ENCODE assay signal across 30 cellular contexts in genomic region chr2:88443353-88443938, GRCh38. TPM values are rescaled to one million over a fixed set of nuclear protein-coding genes. Genes with fewer than 3 reads are reported as not detected.
"Had no signal": no experiment of that assay in that cellular context is flagged by ENCODE, and none has a peak within 500 bp of the region (broad histone marks: within the 10 kb centered on the region; RNA-seq: fewer than 3 reads in every experiment).

No MANE protein-coding gene starts in this region.

- H3K4me3 ChIP-seq: colonic mucosa, dorsolateral prefrontal cortex, esophagus squamous epithelium, gastrocnemius medialis, tibial artery had no signal

- H3K9me3 Mint-ChIP-seq: activated T-cell treated with anti-CD3 and anti-CD28 coated beads, Interleukin-2, amount 50 U/mL, for 4 hours; activated T-helper 2 cell treated with anti-CD3 and anti-CD28 coated beads, Interferon-gamma antibody, Interleukin-2, Interleukin-4, amounts not matched to agents 10 μg/mL and 5 μg/mL and 100 μg/mL, durations not matched to agents 14 hours and 24 hours and 36 hours; memory B cell had no signal

- H3K4me1 Mint-ChIP-seq: activated CD4-positive, alpha-beta T cell treated with anti-CD3 and anti-CD28 coated beads for 36 hours; memory B cell had no signal

- H3K4me3 Mint-ChIP-seq: activated CD4-positive, alpha-beta T cell treated with anti-CD3 and anti-CD28 coated beads for 36 hours; activated naive CD8-positive, alpha-beta T cell; activated T-cell treated with anti-CD3 and anti-CD28 coated beads, Interleukin-2, amount 50 U/mL, for 4 hours; memory B cell had no signal

- H3K27me3 ChIP-seq: colonic mucosa had no signal

- H3K9me3 ChIP-seq: colonic mucosa, esophagus squamous epithelium, gastrocnemius medialis, tibial artery had no signal

- H3K36me3 ChIP-seq: colonic mucosa, esophagus squamous epithelium, gastrocnemius medialis, tibial artery had no signal

- H3K27ac ChIP-seq: colonic mucosa, dorsolateral prefrontal cortex, esophagus squamous epithelium, gastrocnemius medialis, parathyroid adenoma, tibial artery had no signal

- H2AFZ ChIP-seq: parathyroid adenoma had no signal

- DNase-seq: activated CD4-positive, alpha-beta T cell treated with anti-CD3 and anti-CD28 coated beads for 36 hours; activated CD4-positive, alpha-beta T cell treated with anti-CD3 and anti-CD28 coated beads, Interleukin-2, amount 50 U/mL, for 4 hours; activated CD8-positive, alpha-beta memory T cell treated with anti-CD3 and anti-CD28 coated beads for 24 hours; activated CD8-positive, alpha-beta memory T cell treated with anti-CD3 and anti-CD28 coated beads, Interleukin-2, amount 50 U/mL, for 4 hours; activated naive CD4-positive, alpha-beta T cell; activated T-cell treated with anti-CD3 and anti-CD28 coated beads, Interleukin-2, amount 50 U/mL, for 4 hours; central memory CD4-positive, alpha-beta T cell; colonic mucosa; dorsolateral prefrontal cortex; esophagus squamous epithelium; gastrocnemius medialis; hippocampal formation; nucleus accumbens; right cardiac atrium; stimulated activated CD4-positive, alpha-beta T cell treated with anti-CD3 and anti-CD28 coated beads, Interleukin-12 subunit alpha, Interleukin-12 subunit beta, amount 100 ng/mL, for 4 hours; stimulated activated CD4-positive, alpha-beta T cell treated with anti-CD3 and anti-CD28 coated beads, Interleukin-4, amount 100 ng/mL, for 4 hours; stimulated activated naive CD8-positive, alpha-beta T cell treated with anti-CD3 and anti-CD28 coated beads, Interleukin-15, Interleukin-2, amounts not matched to agents 100 U/mL and 50 U/mL, for 24 hours; T-helper 9 cell had no signal

- FAIRE-seq: astrocyte, urothelium cell line had no signal

- H3K9ac ChIP-seq: parathyroid adenoma had no signal

- H3K4me1 ChIP-seq: colonic mucosa, esophagus squamous epithelium, gastrocnemius medialis, parathyroid adenoma, tibial artery had no signal

- H3K27ac Mint-ChIP-seq: activated CD4-positive, alpha-beta T cell treated with anti-CD3 and anti-CD28 coated beads for 36 hours; activated naive CD8-positive, alpha-beta T cell; activated T-helper 2 cell treated with anti-CD3 and anti-CD28 coated beads, Interferon-gamma antibody, Interleukin-2, Interleukin-4, amounts not matched to agents 10 μg/mL and 5 μg/mL and 100 μg/mL, durations not matched to agents 14 hours and 24 hours and 36 hours; memory B cell had no signal

- ATAC-seq: activated CD4-positive, alpha-beta T cell treated with anti-CD3 and anti-CD28 coated beads for 36 hours; activated T-cell treated with anti-CD3 and anti-CD28 coated beads, Interleukin-2, amount 50 U/mL, for 4 hours; gastrocnemius medialis; right cardiac atrium; stimulated activated naive CD8-positive, alpha-beta T cell treated with anti-CD3 and anti-CD28 coated beads, Interleukin-15, Interleukin-2, amounts not matched to agents 100 U/mL and 50 U/mL, for 24 hours had no signal

- H3K79me2 ChIP-seq: parathyroid adenoma had no signal

- H3K36me3 Mint-ChIP-seq: activated naive CD8-positive, alpha-beta T cell; memory B cell had no signal

RNA-seq across cellular contexts. Expression of gene FOXI3, which starts 9.0 kb away (rescaled TPM):
- total RNA-seq: activated CD4-positive, alpha-beta T cell treated with anti-CD3 and anti-CD28 coated beads for 36 hours; activated T-cell treated with anti-CD3 and anti-CD28 coated beads, Interleukin-2, amount 50 U/mL, for 4 hours; activated T-helper 2 cell treated with anti-CD3 and anti-CD28 coated beads, Interferon-gamma antibody, Interleukin-2, Interleukin-4, amounts not matched to agents 10 μg/mL and 5 μg/mL and 100 μg/mL, durations not matched to agents 14 hours and 24 hours and 36 hours; colonic mucosa; esophagus squamous epithelium; gastrocnemius medialis; mononuclear cell; pulmonary artery endothelial cell; right cardiac atrium; skeletal muscle tissue; T-helper 1 cell treated with Interleukin-12 subunit alpha and Interleukin-12 subunit beta and Interleukin-4 antibody, amounts not matched to agents 30 ng/mL and 1 ng/mL, for 36 hours had no signal
- polyA plus RNA-seq: neural cell, right cardiac atrium had no signal
